ENCODE assay signal across 18 cellular contexts in the genomic region with DNA sequence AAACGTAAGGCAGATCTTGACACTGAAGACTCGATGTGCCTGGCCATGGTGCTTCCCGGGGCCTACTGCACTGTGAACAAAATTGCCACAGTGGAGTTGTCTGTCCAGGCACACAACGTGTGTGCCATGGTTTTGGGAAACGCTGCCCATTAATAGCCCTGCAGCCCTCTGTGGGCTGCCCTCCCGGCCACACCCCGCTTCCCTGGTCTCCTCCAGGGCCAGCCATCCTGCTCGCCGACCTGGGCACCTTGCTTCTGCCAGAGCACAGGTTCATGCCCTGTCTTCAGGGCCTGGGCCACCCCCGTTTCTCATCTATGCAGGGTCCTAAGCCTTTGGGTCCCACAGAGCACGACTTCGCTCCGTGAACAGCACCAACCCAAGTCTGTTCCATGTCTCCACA. TPM values are rescaled to one million over a fixed set of nuclear protein-coding genes. Genes with fewer than 3 reads are reported as not detected.
DNase-seq lines count a peak whose midpoint lies in the region; ATAC-seq and TF ChIP-seq lines count a peak whose summit lies in the region.
"Had no signal": no experiment of that assay in that cellular context is flagged by ENCODE, and none has a peak within 500 bp of the region (broad histone marks: within the 10 kb centered on the region; RNA-seq: fewer than 3 reads in every experiment).

No MANE protein-coding gene starts in this region.

- H3K36me3 ChIP-seq in lower lobe of right lung (no peaks in the 10 kb centered on the region), right lobe of liver (no peaks in the 10 kb centered on the region)
- H3K36me3 ChIP-seq: BLaER1 treated with 17β-estradiol and CSF1 and Interleukin-3, amounts not matched to agents 10 nM and 100 nM had no signal

- no peak overlapping the region for H3K4me3 Mint-ChIP-seq in HFFc6
- no peak overlapping the region for H3K4me3 Mint-ChIP-seq in chondrocyte (ENCODE audit: unreplicated experiment)
- H3K4me3 Mint-ChIP-seq in activated naive CD8-positive, alpha-beta T cell treated with anti-CD3 and anti-CD28 coated beads, Interleukin-2, amount 50 U/mL, for 24 hours = no peak overlapping the region
- H3K4me3 Mint-ChIP-seq: B cell; CD8-positive, alpha-beta T cell had no signal

- WGBS in right lobe of liver (ENCODE audit: insufficient coverage, low coverage, low lambda C conversion rate, missing lambda C conversion rate) = 72% methylated on average over 4 of the region's 13 CpGs

- ATAC-seq in lower lobe of right lung (no peak), right lobe of liver (no peak)
- no peak for ATAC-seq in activated naive CD8-positive, alpha-beta T cell treated with anti-CD3 and anti-CD28 coated beads, Interleukin-2, amount 50 U/mL, for 24 hours
- ATAC-seq: CD8-positive, alpha-beta T cell; HCT116; HepG2 had no signal

- H3K27ac ChIP-seq in lower lobe of right lung = no peak overlapping the region
- H3K27ac ChIP-seq in right lobe of liver = no peak overlapping the region
- H3K27ac ChIP-seq: BLaER1 treated with 17β-estradiol and CSF1 and Interleukin-3, amounts not matched to agents 10 nM and 100 nM had no signal

- H3K9me3 Mint-ChIP-seq in HFFc6 = no peaks in the 10 kb centered on the region
- H3K9me3 Mint-ChIP-seq in chondrocyte (ENCODE audit: low read depth) = no peaks in the 10 kb centered on the region
- no peaks in the 10 kb centered on the region for H3K9me3 Mint-ChIP-seq in activated naive CD8-positive, alpha-beta T cell treated with anti-CD3 and anti-CD28 coated beads, Interleukin-2, amount 50 U/mL, for 24 hours
- H3K9me3 Mint-ChIP-seq: CD8-positive, alpha-beta T cell had no signal

- H3K27ac Mint-ChIP-seq in HFFc6 (peak overlapping the region; percentile 11; the same call in 1 of the 2 replicates), chondrocyte (ENCODE audit: unreplicated experiment) (no peak overlapping the region)
- no peak overlapping the region for H3K27ac Mint-ChIP-seq in activated naive CD8-positive, alpha-beta T cell treated with anti-CD3 and anti-CD28 coated beads, Interleukin-2, amount 50 U/mL, for 24 hours
- H3K27ac Mint-ChIP-seq: B cell; CD8-positive, alpha-beta T cell had no signal

- H3K4me1 ChIP-seq in lower lobe of right lung (peaks cover 4% of the 10 kb centered on the region), right lobe of liver (no peaks in the 10 kb centered on the region)

- H3K27me3 Mint-ChIP-seq in HFFc6 (ENCODE audit: insufficient read depth) = peaks cover 15% of the 10 kb centered on the region
- no peaks in the 10 kb centered on the region for H3K27me3 Mint-ChIP-seq in chondrocyte (ENCODE audit: low read depth)
- no peaks in the 10 kb centered on the region for H3K27me3 Mint-ChIP-seq in activated naive CD8-positive, alpha-beta T cell treated with anti-CD3 and anti-CD28 coated beads, Interleukin-2, amount 50 U/mL, for 24 hours

- TF ChIP-seq POLR2A in right lobe of liver (IDR thresholded peaks at IDR 0.05) = no peak

- no peak overlapping the region for H3K4me3 ChIP-seq in lower lobe of right lung
- no peak overlapping the region for H3K4me3 ChIP-seq in right lobe of liver
- H3K4me3 ChIP-seq: BLaER1 treated with 17β-estradiol and CSF1 and Interleukin-3, amounts not matched to agents 10 nM and 100 nM had no signal

- peaks cover 13% of the 10 kb centered on the region for H3K36me3 Mint-ChIP-seq in HFFc6 (ENCODE audit: low read depth)
- no peaks in the 10 kb centered on the region for H3K36me3 Mint-ChIP-seq in chondrocyte (ENCODE audit: low read depth)
- no peaks in the 10 kb centered on the region for H3K36me3 Mint-ChIP-seq in activated naive CD8-positive, alpha-beta T cell treated with anti-CD3 and anti-CD28 coated beads, Interleukin-2, amount 50 U/mL, for 24 hours (ENCODE audit: low read depth)
- H3K36me3 Mint-ChIP-seq: CD8-positive, alpha-beta T cell had no signal

- DNase-seq in HFFc6 (no peak), chondrocyte (ENCODE audit: low spot score) (peak; percentile 75), lower lobe of right lung (peak; percentile 37), posterior vena cava (ENCODE audit: low spot score) (peak; percentile 50), right lobe of liver (no peak), NCI-H2171 treated with DMSO at 0.1 percent for 48 hours (lab: John Stamatoyannopoulos, UW) (no peak)
- DNase-seq in activated naive CD8-positive, alpha-beta T cell treated with anti-CD3 and anti-CD28 coated beads, Interleukin-2, amount 50 U/mL, for 24 hours = no peak
- DNase-seq: Calu3; CD8-positive, alpha-beta T cell; DMS79 treated with DMSO at 0.1 percent for 48 hours; GF-D8; GOT3; H7 had no signal

- no peaks in the 10 kb centered on the region for H3K27me3 ChIP-seq in lower lobe of right lung (ENCODE audit: low read depth)
- no peaks in the 10 kb centered on the region for H3K27me3 ChIP-seq in right lobe of liver

- H3K9me3 ChIP-seq in lower lobe of right lung (no peaks in the 10 kb centered on the region), right lobe of liver (no peaks in the 10 kb centered on the region)
- H3K9me3 ChIP-seq: BLaER1 treated with 17β-estradiol and CSF1 and Interleukin-3, amounts not matched to agents 10 nM and 100 nM had no signal

- H3K4me1 Mint-ChIP-seq in HFFc6 (ENCODE audit: low read depth) (peaks cover 33% of the 10 kb centered on the region), chondrocyte (ENCODE audit: low read depth) (peaks cover 23% of the 10 kb centered on the region)
- H3K4me1 Mint-ChIP-seq in activated naive CD8-positive, alpha-beta T cell treated with anti-CD3 and anti-CD28 coated beads, Interleukin-2, amount 50 U/mL, for 24 hours = peaks cover 7% of the 10 kb centered on the region
- H3K4me1 Mint-ChIP-seq: B cell had no signal

- intact Hi-C loops in lower lobe of right lung (cut with DNase I) (no loop called here), posterior vena cava (cut with DNase I) (no loop called here), right lobe of liver (cut with DNase I) (no loop called here)

- no peak for TF ChIP-seq CTCF in HFFc6 (IDR thresholded peaks at IDR 0.05)
- no peak for TF ChIP-seq CTCF in chondrocyte (IDR thresholded peaks at IDR 0.05)
- no peak for TF ChIP-seq CTCF in lower lobe of right lung (IDR thresholded peaks at IDR 0.05)
- TF ChIP-seq CTCF in right lobe of liver (IDR thresholded peaks at IDR 0.05) = no peak

RNA-seq across cellular contexts. Expression of a gene that starts 18.9 kb away (rescaled TPM):
- 100 to 1,000 TPM; 151 to 262 (median 250) TPM for total RNA-seq in HFFc6 (2021; fragmentation: NEBNext Ultra II Directional; extraction: Animal tissue kit (Norgen Biotek cat#: 25700))
- total RNA-seq in chondrocyte (not detected in 3 replicates), lower lobe of right lung (16.6 TPM), posterior vena cava (10 to 100 TPM; 56.2 to 99.4 TPM), right lobe of liver (10 to 100 TPM in 5 of 6 experiments, 1 to 10 TPM in 1; 5.7 to 43.7 (median 23.9) TPM)
- total RNA-seq: A172; B cell; Calu3; CD8-positive, alpha-beta T cell; HepG2 had no signal

RNA-seq across cellular contexts. Expression of a gene that starts 58.7 kb away (rescaled TPM):
- not detected for total RNA-seq in HFFc6 (2021; fragmentation: NEBNext Ultra II Directional; extraction: Animal tissue kit (Norgen Biotek cat#: 25700))
- total RNA-seq in chondrocyte (0.02 TPM in 1 of 3 replicates, not detected in the others), lower lobe of right lung (not detected), posterior vena cava (not detected), right lobe of liver (under 1 TPM in 1 of 6 experiments, not detected in 5; 0.04 TPM)
- total RNA-seq: B cell; CD8-positive, alpha-beta T cell; H7; HepG2 had no signal

Comparison
In these comparisons a context has a peak if more than half of its experiments do, and no peak if none do; other contexts are left out.
1. DNase-seq: peak in chondrocyte (single experiment), lower lobe of right lung (single experiment) and posterior vena cava (single experiment); none in HFFc6 (single experiment), activated naive CD8-positive, alpha-beta T cell treated with anti-CD3 and anti-CD28 coated beads, Interleukin-2, amount 50 U/mL, for 24 hours (single experiment), right lobe of liver (0 of 3) and NCI-H2171 treated with DMSO at 0.1 percent for 48 hours (single experiment).